ENCODE assay signal across 9 cellular contexts in the genomic region with DNA sequence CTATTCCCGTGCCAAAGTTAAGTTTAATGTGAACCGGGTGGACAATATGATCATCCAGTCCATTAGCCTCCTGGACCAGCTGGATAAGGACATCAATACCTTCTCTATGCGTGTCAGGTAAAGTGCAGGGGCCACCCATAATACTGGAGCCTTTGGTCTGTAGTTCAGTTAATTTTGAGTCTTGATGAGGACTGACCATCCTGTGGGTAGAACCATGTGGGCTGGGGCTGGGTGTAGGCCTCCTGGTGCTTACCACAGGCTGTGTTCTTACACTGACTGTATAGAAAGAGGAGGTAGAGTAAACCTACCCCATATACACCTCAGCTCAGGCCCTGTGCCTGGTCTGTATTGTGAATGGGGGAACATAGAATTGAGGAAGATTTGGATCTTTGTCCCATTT. TPM values are rescaled to one million over a fixed set of nuclear protein-coding genes. Genes with fewer than 3 reads are reported as not detected.
DNase-seq lines count a peak whose midpoint lies in the region; ATAC-seq and TF ChIP-seq lines count a peak whose summit lies in the region.
"Had no signal": no experiment of that assay in that cellular context is flagged by ENCODE, and none has a peak within 500 bp of the region (broad histone marks: within the 10 kb centered on the region; RNA-seq: fewer than 3 reads in every experiment).

No MANE protein-coding gene starts in this region.

- no peaks in the 10 kb centered on the region for H3K9me3 ChIP-seq in GM23248 (ENCODE audit: low read depth)

- no peaks in the 10 kb centered on the region for H4K20me1 ChIP-seq in GM23248 (ENCODE audit: insufficient read depth)

- peak overlapping the region; percentile 90 for H3K9ac ChIP-seq in GM23248

- H3K4me3 Mint-ChIP-seq in activated B cell treated with CpG ODN at 0.5 μM for 24 hours, result peak overlapping the region; percentile 90

- H2AFZ ChIP-seq in ACC112 (ENCODE audit: low read length, unreplicated experiment), result no peak overlapping the region
- no peak overlapping the region for H2AFZ ChIP-seq in GM23248

- no peak for TF ChIP-seq CTCF in activated B cell treated with CpG ODN at 0.5 μM for 24 hours (IDR thresholded peaks at IDR 0.05)

- H3K79me2 ChIP-seq in ACC112 (ENCODE audit: control insufficient read depth, insufficient read depth, low read length, unreplicated experiment), result peaks cover 57% of the 10 kb centered on the region
- H3K79me2 ChIP-seq in GM23248 (ENCODE audit: insufficient read depth), result peaks cover 69% of the 10 kb centered on the region

- ATAC-seq in activated B cell treated with CpG ODN at 0.5 μM for 24 hours (ENCODE audit: low read depth) (no peak), GM21786 (IDR thresholded peaks at IDR 0.05; ENCODE audit: unreplicated experiment) (no peak)

- POLR2A ChIA-PET in activated B cell treated with CpG ODN at 0.5 μM for 24 hours (lab: Charles Lee) (interaction anchor here (6.4 kb wide), 1 partner anchor 10 kb away, joined by 162 read pairs; the partner anchor contains the start of gene IDH3B), HEK293T (lab: Yijun Ruan, JAX) (interaction anchor here (1.0 to 7.0 kb wide), 3 partner anchors 9 to 185 kb away, joined by 3 to 79 read pairs (median 34); partner anchors contain the start of genes IDH3B and SNRPB)

- intact Hi-C loops in activated B cell treated with CpG ODN at 0.5 μM for 24 hours (cut with micrococcal nuclease), result loop anchor here (5.0 to 10.0 kb wide), 5 partner anchors 37 to 1538 kb away; partner anchors contain the start of genes EBF4, MRPS26, NSFL1C and PSMF1

- H3K27me3 ChIP-seq in ACC112 (ENCODE audit: insufficient read depth, low read length) (no peaks in the 10 kb centered on the region), GM23248 (replicated peaks; ENCODE audit: insufficient read depth) (no peaks in the 10 kb centered on the region)

- CTCF ChIA-PET in activated B cell treated with CpG ODN at 0.5 μM for 24 hours (lab: Charles Lee) (no interaction called here), HEK293T (lab: Yijun Ruan, JAX) (no interaction called here)

- H3K9me3 Mint-ChIP-seq in activated B cell treated with CpG ODN at 0.5 μM for 24 hours, result no peaks in the 10 kb centered on the region

- H3K9me2 ChIP-seq in GM23248 (ENCODE audit: insufficient read depth), result no peaks in the 10 kb centered on the region

- DNase-seq in GM23248 (no peak), activated B cell treated with CpG ODN at 0.5 μM for 24 hours (no peak), HEK293T (ENCODE audit: extremely low spot score) (no peak), T-helper 9 cell (no peak)
- no peak for DNase-seq in effector CD8-positive, alpha-beta T cell (lab: John Stamatoyannopoulos, UW)
- DNase-seq: NCI-H524 treated with DMSO at 0.1 percent for 48 hours had no signal

- H3K27ac ChIP-seq in ACC112 (ENCODE audit: low read depth, low read length) (no peak overlapping the region), GM23248 (no peak overlapping the region)

- peaks cover 19% of the 10 kb centered on the region for H3K4me1 Mint-ChIP-seq in activated B cell treated with CpG ODN at 0.5 μM for 24 hours

- H3F3A ChIP-seq in GM23248 (ENCODE audit: insufficient read depth), result peaks cover 55% of the 10 kb centered on the region

- in situ Hi-C loops in GM23248 (cut with MboI), result no loop called here

- H3K4me2 ChIP-seq in GM23248 (ENCODE audit: unreplicated experiment), result peak overlapping the region; percentile 98

- H3K27me3 Mint-ChIP-seq in activated B cell treated with CpG ODN at 0.5 μM for 24 hours, result no peaks in the 10 kb centered on the region

- peaks cover 68% of the 10 kb centered on the region for H3K36me3 Mint-ChIP-seq in activated B cell treated with CpG ODN at 0.5 μM for 24 hours (ENCODE audit: low read depth)

- WGBS in GM23248 (ENCODE audit: low coverage in 1 of 2, low lambda C conversion rate in 2 of 2, missing lambda C conversion rate in 2 of 2), 2 experiments, result 91 to 94% methylated on average over 3 of the region's 3 CpGs

- peak overlapping the region; percentile 100 for H3K4me3 ChIP-seq in ACC112 (ENCODE audit: low read depth, low read length)
- H3K4me3 ChIP-seq in GM23248, result peak overlapping the region; percentile 89; the same call in 1 of the 2 replicates
- H3K4me3 ChIP-seq in iPS-11a (ENCODE audit: low read depth, low read length), result peak overlapping the region; percentile 100

- peaks cover 40% of the 10 kb centered on the region; the same call in 1 of the 2 replicates for H3K36me3 ChIP-seq in ACC112 (ENCODE audit: insufficient read depth, low read length)
- peaks cover 39% of the 10 kb centered on the region for H3K36me3 ChIP-seq in GM23248 (ENCODE audit: low read depth)

- H3K4me1 ChIP-seq in ACC112 (ENCODE audit: control insufficient read depth, insufficient read depth, low read length, unreplicated experiment) (peaks cover 17% of the 10 kb centered on the region), GM23248 (ENCODE audit: insufficient read depth) (peaks cover 4% of the 10 kb centered on the region; the same call in 1 of the 2 replicates)

- peak overlapping the region; percentile 41 for H3K27ac Mint-ChIP-seq in activated B cell treated with CpG ODN at 0.5 μM for 24 hours

TF ChIP-seq in HEK293T, 16 proteins besides CTCF, POLR2A, EP300 and RAD21:
- TF ChIP-seq BHLHE40 (IDR thresholded peaks at IDR 0.05; ENCODE audit: borderline replicate concordance), result no peak
- no peak for TF ChIP-seq FOXM1 (IDR thresholded peaks at IDR 0.05; ENCODE audit: borderline replicate concordance)
- TF ChIP-seq CTBP1 (IDR thresholded peaks at IDR 0.05; ENCODE audit: borderline replicate concordance), result no peak
- no peak for TF ChIP-seq FOXA1 (IDR thresholded peaks at IDR 0.05)
- TF ChIP-seq LEF1 (IDR thresholded peaks at IDR 0.05; ENCODE audit: borderline replicate concordance), result no peak
- no peak for TF ChIP-seq HDGF (IDR thresholded peaks at IDR 0.05; ENCODE audit: borderline replicate concordance)
- no peak for TF ChIP-seq L3MBTL2 (conservative IDR thresholded peaks at IDR 0.05)
- TF ChIP-seq ARNT (IDR thresholded peaks at IDR 0.05), result no peak
- TF ChIP-seq SP1 (IDR thresholded peaks at IDR 0.05), result no peak
- no peak for TF ChIP-seq FOXK2 (IDR thresholded peaks at IDR 0.05)
- TF ChIP-seq ELF4 (IDR thresholded peaks at IDR 0.05), result no peak
- TF ChIP-seq NFRKB (IDR thresholded peaks at IDR 0.05), result no peak
- TF ChIP-seq, protein P1, sequence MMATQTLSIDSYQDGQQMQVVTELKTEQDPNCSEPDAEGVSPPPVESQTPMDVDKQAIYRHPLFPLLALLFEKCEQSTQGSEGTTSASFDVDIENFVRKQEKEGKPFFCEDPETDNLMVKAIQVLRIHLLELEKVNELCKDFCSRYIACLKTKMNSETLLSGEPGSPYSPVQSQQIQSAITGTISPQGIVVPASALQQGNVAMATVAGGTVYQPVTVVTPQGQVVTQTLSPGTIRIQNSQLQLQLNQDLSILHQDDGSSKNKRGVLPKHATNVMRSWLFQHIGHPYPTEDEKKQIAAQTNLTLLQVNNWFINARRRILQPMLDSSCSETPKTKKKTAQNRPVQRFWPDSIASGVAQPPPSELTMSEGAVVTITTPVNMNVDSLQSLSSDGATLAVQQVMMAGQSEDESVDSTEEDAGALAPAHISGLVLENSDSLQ (IDR thresholded peaks at IDR 0.05), result no peak
- TF ChIP-seq ZNF384 (IDR thresholded peaks at IDR 0.05), result no peak
- TF ChIP-seq SUZ12 (IDR thresholded peaks at IDR 0.05), result no peak
- no peak for TF ChIP-seq TARDBP (IDR thresholded peaks at IDR 0.05)
TF ChIP-seq in HEK293T: peak in this region for 0.

RNA-seq across cellular contexts. Expression of gene NOP56, which starts 2.4 kb away (rescaled TPM):
- 123 and 130 TPM in 2 replicates for total RNA-seq in GM23248 (2014; rRNA removed; shearing (Covaris generic))
- 139 and 149 TPM in 2 replicates for polyA plus RNA-seq in GM23248 (2016; fragmentation: Nextera tagmentation; extraction: Ambion mirVana)
- 327 and 333 TPM in 2 replicates for total RNA-seq in activated B cell treated with CpG ODN at 0.5 μM for 24 hours

RNA-seq across cellular contexts. Expression of gene IDH3B, which starts 9.2 kb away (rescaled TPM):
- 76.3 and 91.1 TPM in 2 replicates for total RNA-seq in GM23248 (2014; rRNA removed; shearing (Covaris generic))
- polyA plus RNA-seq in GM23248 (2016; fragmentation: Nextera tagmentation; extraction: Ambion mirVana), result 75.6 and 79.5 TPM in 2 replicates
- total RNA-seq in activated B cell treated with CpG ODN at 0.5 μM for 24 hours, result 121 and 127 TPM in 2 replicates

RNA-seq across cellular contexts. Expression of gene EBF4, which starts 37.7 kb away (rescaled TPM):
- 0.76 TPM in 1 of 2 replicates, not detected in the other for total RNA-seq in GM23248 (2014; rRNA removed; shearing (Covaris generic))
- polyA plus RNA-seq in GM23248 (2016; fragmentation: Nextera tagmentation; extraction: Ambion mirVana), result 0.36 TPM in 1 of 2 replicates, not detected in the other
- total RNA-seq in activated B cell treated with CpG ODN at 0.5 μM for 24 hours, result 1.6 and 2.4 TPM in 2 replicates
